Comparison of ENCODE assay signal across 8 cellular contexts in the genomic region with DNA sequence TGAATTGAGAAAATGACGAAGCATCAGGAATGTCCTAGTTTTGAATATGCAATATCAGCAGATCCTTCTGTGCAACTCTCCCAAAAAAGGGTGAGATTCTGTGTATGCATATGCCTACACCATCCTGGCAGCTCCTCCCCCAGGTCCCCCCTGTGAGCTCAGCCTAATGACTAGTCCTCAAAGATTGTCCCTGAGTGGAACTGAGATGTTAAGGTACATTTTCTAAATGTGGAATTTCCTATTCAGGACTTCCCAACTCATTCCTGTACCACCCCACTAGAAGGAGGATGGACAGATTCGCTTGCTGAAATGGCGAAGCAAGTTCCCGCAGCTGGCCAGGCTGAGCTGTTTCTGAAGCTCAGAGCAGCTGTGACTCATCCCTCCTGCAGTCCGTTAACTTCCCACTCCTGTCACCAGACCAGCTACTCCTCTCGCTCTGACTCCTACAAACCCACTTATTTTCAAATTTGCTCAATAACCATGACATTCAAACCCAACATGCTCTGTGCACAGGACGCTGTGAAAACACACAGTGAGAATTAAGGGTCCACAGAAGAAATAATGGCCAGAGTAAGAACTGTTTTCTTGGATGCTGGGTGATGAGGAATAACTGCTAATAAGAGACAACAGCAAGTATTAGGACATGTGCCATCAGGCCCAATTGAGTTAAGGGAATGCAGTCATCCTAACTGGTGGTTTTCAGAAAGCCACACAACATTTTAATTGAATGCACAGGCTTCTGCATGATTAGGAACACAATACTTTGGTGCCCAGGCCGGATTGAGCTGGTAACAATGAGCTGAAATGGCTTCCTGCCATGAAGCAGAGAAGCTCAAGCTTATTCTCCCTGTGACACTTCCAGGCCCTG. TPM values are rescaled to one million over a fixed set of nuclear protein-coding genes. Genes with fewer than 3 reads are reported as not detected.
A peak's percentile ranks its signal among the peaks of the same experiment; 100 is the strongest.
DNase-seq lines count a peak whose midpoint lies in the region; ATAC-seq and TF ChIP-seq lines count a peak whose summit lies in the region.

No MANE protein-coding gene starts in this region.

- peak; percentile 94 for DNase-seq in CD1c-positive myeloid dendritic cell (ENCODE audit: extremely low spot score)
- DNase-seq in activated CD4-positive, alpha-beta T cell treated with anti-CD3 and anti-CD28 coated beads, Interleukin-2, amount 10 ng/mL, durations not matched to agents 7 days and 5 days = peak; percentile 40
- DNase-seq in fibroblast of peridontal ligament (ENCODE audit: extremely low read depth) = peak; percentile 88
- no peak for DNase-seq in osteocyte (ENCODE audit: extremely low spot score, unreplicated experiment)
- no peak for DNase-seq in effector CD8-positive, alpha-beta T cell (lab: John Stamatoyannopoulos, UW)
- DNase-seq in erythroblast (lab: John Stamatoyannopoulos, UW) = no peak

- ATAC-seq in GM19463 (IDR thresholded peaks at IDR 0.05; ENCODE audit: unreplicated experiment) (peak; percentile 97), HG03521 (IDR thresholded peaks at IDR 0.05; ENCODE audit: unreplicated experiment) (peak; percentile 91)

- no peak for TF ChIP-seq CTCF in osteocyte (IDR thresholded peaks at IDR 0.05)

- POLR2A ChIA-PET in activated CD4-positive, alpha-beta T cell treated with anti-CD3 and anti-CD28 coated beads, Interleukin-2, amount 10 ng/mL, durations not matched to agents 7 days and 5 days (lab: Charles Lee) = interaction anchor here (0.6 to 1.8 kb wide), 7 partner anchors 10 to 108 kb away, joined by 3 to 14 read pairs (median 4); a partner anchor contains a TSS

- peaks cover 36% of the 10 kb centered on the region for H3K4me1 Mint-ChIP-seq in activated CD4-positive, alpha-beta T cell treated with anti-CD3 and anti-CD28 coated beads, Interleukin-2, amount 10 ng/mL, durations not matched to agents 7 days and 5 days
- H3K4me1 Mint-ChIP-seq in osteocyte (ENCODE audit: unreplicated experiment) = peaks cover 15% of the 10 kb centered on the region

- peaks cover 21% of the 10 kb centered on the region for H3K9me3 Mint-ChIP-seq in activated CD4-positive, alpha-beta T cell treated with anti-CD3 and anti-CD28 coated beads, Interleukin-2, amount 10 ng/mL, durations not matched to agents 7 days and 5 days
- H3K9me3 Mint-ChIP-seq in osteocyte (ENCODE audit: unreplicated experiment) = peaks cover 13% of the 10 kb centered on the region

- peak overlapping the region; percentile 35 for H3K4me3 Mint-ChIP-seq in activated CD4-positive, alpha-beta T cell treated with anti-CD3 and anti-CD28 coated beads, Interleukin-2, amount 10 ng/mL, durations not matched to agents 7 days and 5 days
- no peak overlapping the region for H3K4me3 Mint-ChIP-seq in osteocyte (ENCODE audit: unreplicated experiment)

- CTCF ChIA-PET in activated CD4-positive, alpha-beta T cell treated with anti-CD3 and anti-CD28 coated beads, Interleukin-2, amount 10 ng/mL, durations not matched to agents 7 days and 5 days (lab: Charles Lee) = interaction anchor here (0.5 to 7.0 kb wide), 15 partner anchors 8 to 250 kb away, joined by 3 to 44 read pairs (median 3); no protein-coding TSS in a partner anchor

- peaks cover 18% of the 10 kb centered on the region for H3K36me3 Mint-ChIP-seq in activated CD4-positive, alpha-beta T cell treated with anti-CD3 and anti-CD28 coated beads, Interleukin-2, amount 10 ng/mL, durations not matched to agents 7 days and 5 days (ENCODE audit: low read depth)
- no peaks in the 10 kb centered on the region for H3K36me3 Mint-ChIP-seq in osteocyte (ENCODE audit: unreplicated experiment)

- peak overlapping the region; percentile 56 for H3K27ac Mint-ChIP-seq in activated CD4-positive, alpha-beta T cell treated with anti-CD3 and anti-CD28 coated beads, Interleukin-2, amount 10 ng/mL, durations not matched to agents 7 days and 5 days
- H3K27ac Mint-ChIP-seq in osteocyte (ENCODE audit: unreplicated experiment) = peak overlapping the region; percentile 67

- no peak for TF ChIP-seq POLR2A in erythroblast (IDR thresholded peaks at IDR 0.05; ENCODE audit: low read length)

- no peaks in the 10 kb centered on the region for H3K27me3 Mint-ChIP-seq in activated CD4-positive, alpha-beta T cell treated with anti-CD3 and anti-CD28 coated beads, Interleukin-2, amount 10 ng/mL, durations not matched to agents 7 days and 5 days
- H3K27me3 Mint-ChIP-seq in osteocyte (ENCODE audit: unreplicated experiment) = no peaks in the 10 kb centered on the region

RNA-seq across cellular contexts. Expression of a gene that starts 40.0 kb away (rescaled TPM):
- total RNA-seq in activated CD4-positive, alpha-beta T cell treated with anti-CD3 and anti-CD28 coated beads, Interleukin-2, amount 10 ng/mL, durations not matched to agents 7 days and 5 days = 10 to 100 TPM; 82.1 to 84.3 TPM
- 21.8 and 26.6 TPM in 2 replicates for total RNA-seq in osteocyte

Comparison
In these comparisons a context has a peak if more than half of its experiments do, and no peak if none do; other contexts are left out.
1. DNase-seq: peak in CD1c-positive myeloid dendritic cell (single experiment), activated CD4-positive, alpha-beta T cell treated with anti-CD3 and anti-CD28 coated beads, Interleukin-2, amount 10 ng/mL, durations not matched to agents 7 days and 5 days (single experiment) and fibroblast of peridontal ligament (single experiment); none in osteocyte (single experiment), effector CD8-positive, alpha-beta T cell (single experiment) and erythroblast (0 of 2).